13 cellular contexts compared by ENCODE assay signal in genomic region chr20:61566691-61567090, GRCh38.
A peak's percentile ranks its signal among the peaks of the same experiment; 100 is the strongest.
DNase-seq lines count a peak whose midpoint lies in the region; ATAC-seq and TF ChIP-seq lines count a peak whose summit lies in the region.
"Had no signal": no experiment of that assay in that cellular context is flagged by ENCODE, and none has a peak within 500 bp of the region (broad histone marks: within the 10 kb centered on the region; RNA-seq: fewer than 3 reads in every experiment).

No MANE protein-coding gene starts in this region.

- H3K9ac ChIP-seq in HUES48 (ENCODE audit: low read depth, low read length) (no peak overlapping the region), iPS-20b (ENCODE audit: low read depth, low read length) (peak overlapping the region; percentile 40; the same call in 1 of the 2 replicates), neuronal stem cell (ENCODE audit: low read depth, low read length, poor library complexity) (no peak overlapping the region)

- H3K79me1 ChIP-seq in neuronal stem cell (ENCODE audit: low read depth, low read length), result no peaks in the 10 kb centered on the region

- H3K36me3 ChIP-seq in HUES48 (ENCODE audit: control insufficient read depth, insufficient read depth, low read length) (no peaks in the 10 kb centered on the region), iPS-20b (ENCODE audit: insufficient read depth, low read depth, low read length) (no peaks in the 10 kb centered on the region), neuronal stem cell (replicated peaks in 1 of 2; ENCODE audit: control insufficient read depth in 2 of 2, insufficient read depth in 2 of 2, low read length in 2 of 2) (no peaks in the 10 kb centered on the region), SJCRH30 (no peaks in the 10 kb centered on the region)
- H3K36me3 ChIP-seq: BE2C had no signal

- no peak overlapping the region for H2AFZ ChIP-seq in neuronal stem cell (ENCODE audit: low read length)

- no peak overlapping the region for H3K4ac ChIP-seq in neuronal stem cell (ENCODE audit: low read length)

- H4K91ac ChIP-seq in neuronal stem cell (ENCODE audit: low read depth, low read length, poor library complexity), result no peak overlapping the region

- H2AK5ac ChIP-seq in neuronal stem cell (ENCODE audit: low read depth, low read length), result no peak overlapping the region

- H2BK12ac ChIP-seq in neuronal stem cell (ENCODE audit: low read length), result no peak overlapping the region

- DNase-seq in neuronal stem cell (ENCODE audit: low spot score), result no peak
- DNase-seq in SJCRH30, result no peak
- DNase-seq: BE2C; CD4-positive, alpha-beta memory T cell; DND-41; GDM1 had no signal

- H2BK5ac ChIP-seq in neuronal stem cell (ENCODE audit: low read length), result no peak overlapping the region

- H3K9me3 ChIP-seq in HUES48 (ENCODE audit: control insufficient read depth, insufficient read depth, low read length), result no peaks in the 10 kb centered on the region
- H3K9me3 ChIP-seq in iPS-20b (ENCODE audit: insufficient read depth, low read depth, low read length), result no peaks in the 10 kb centered on the region
- H3K9me3 ChIP-seq in neuronal stem cell (replicated peaks in 1 of 2; ENCODE audit: control insufficient read depth in 2 of 2, insufficient read depth in 1 of 2, low read depth in 1 of 2, low read length in 2 of 2), result peaks cover 0 to 4% of the 10 kb centered on the region in 2 donors
- H3K9me3 ChIP-seq in SJCRH30 (replicated peaks), result no peaks in the 10 kb centered on the region
- H3K9me3 ChIP-seq: A549, BE2C had no signal

- no peak overlapping the region for H2BK120ac ChIP-seq in neuronal stem cell (ENCODE audit: low read depth, low read length)

- H2BK15ac ChIP-seq in neuronal stem cell (ENCODE audit: low read length), result no peak overlapping the region

- ATAC-seq in GM21786 (IDR thresholded peaks at IDR 0.05; ENCODE audit: unreplicated experiment), result no peak
- no peak for ATAC-seq in SK-N-SH treated with all-trans-retinoic acid at 6 μM for 48 hours
- ATAC-seq: A549, K562 had no signal

- whole genome bisulfite sequencing in neuronal stem cell (ENCODE audit: extremely low coverage in 2 of 2, insufficient read length in 2 of 2, insufficient replicate concordance in 1 of 2), 2 donors, result no CpG with 5 or more reads among the region's 22 CpGs

- 0 out of 2 replicates have a peak, but pooled peaks cover 3% of the 10 kb centered on the region for H3K27me3 ChIP-seq in HUES48 (ENCODE audit: control insufficient read depth, insufficient read depth, low read length)
- H3K27me3 ChIP-seq in iPS-20b (ENCODE audit: insufficient read depth, low read length), result peaks cover 25% of the 10 kb centered on the region
- H3K27me3 ChIP-seq in neuronal stem cell (ENCODE audit: control insufficient read depth in 3 of 3, insufficient read depth in 3 of 3, low read depth in 1 of 3, low read length in 3 of 3), result no peaks in the 10 kb centered on the region
- H3K27me3 ChIP-seq in SJCRH30, result peaks cover 12% of the 10 kb centered on the region; the same call in 1 of the 2 replicates
- H3K27me3 ChIP-seq: BE2C had no signal

- H3K4me1 ChIP-seq in HUES48 (ENCODE audit: control insufficient read depth, insufficient read depth, low read length) (peaks cover 15% of the 10 kb centered on the region), iPS-20b (ENCODE audit: insufficient read depth, low read length) (peaks cover 15% of the 10 kb centered on the region), neuronal stem cell (ENCODE audit: control insufficient read depth in 2 of 2, insufficient read depth in 1 of 2, low read depth in 1 of 2, low read length in 2 of 2) (peaks cover 31 to 33% of the 10 kb centered on the region in 2 donors), SJCRH30 (no peaks in the 10 kb centered on the region)
- H3K4me1 ChIP-seq: A549, BE2C had no signal

- no peak overlapping the region for H3K4me3 ChIP-seq in HUES48 (ENCODE audit: low read depth, low read length)
- peak overlapping the region; percentile 36; the same call in 1 of the 2 replicates for H3K4me3 ChIP-seq in iPS-20b (ENCODE audit: low read length)
- H3K4me3 ChIP-seq in neuronal stem cell (ENCODE audit: low read length in 2 of 2), result no peak overlapping the region
- no peak overlapping the region for H3K4me3 ChIP-seq in SJCRH30
- H3K4me3 ChIP-seq: A549, K562 had no signal

- peak overlapping the region; percentile 31 for H3K18ac ChIP-seq in neuronal stem cell (ENCODE audit: low read length)

- H3K23ac ChIP-seq in neuronal stem cell (ENCODE audit: low read depth, low read length, poor library complexity), result peak overlapping the region; percentile 4

- H3K27ac ChIP-seq in HUES48 (ENCODE audit: low read depth, low read length) (peak overlapping the region; percentile 42), iPS-20b (ENCODE audit: low read length) (no peak overlapping the region), neuronal stem cell (replicated peaks; ENCODE audit: low read length) (no peak overlapping the region), SJCRH30 (no peak overlapping the region)
- H3K27ac ChIP-seq: A549, C4-2B had no signal

- no peak overlapping the region for H4K8ac ChIP-seq in neuronal stem cell (ENCODE audit: low read depth, low read length)

- no peak overlapping the region for H3K14ac ChIP-seq in neuronal stem cell (ENCODE audit: low read length)

- H3K4me2 ChIP-seq in neuronal stem cell (ENCODE audit: insufficient read depth, low read length, poor library complexity, severe bottlenecking), result no peak overlapping the region
- H3K4me2 ChIP-seq: A549 had no signal

TF ChIP-seq in SK-N-SH treated with all-trans-retinoic acid at 6 μM for 48 hours, 23 proteins besides CTCF, POLR2A, EP300 and RAD21 (continues in another document):
- TF ChIP-seq PATZ1 (CRISPR knock-in tag; IDR thresholded peaks at IDR 0.05; ENCODE audit: borderline replicate concordance) (no peak), ESRRG (CRISPR knock-in tag; IDR thresholded peaks at IDR 0.05) (no peak), CREB5 (CRISPR knock-in tag; IDR thresholded peaks at IDR 0.05; ENCODE audit: low read depth) (no peak), ZC3H10 (CRISPR knock-in tag; IDR thresholded peaks at IDR 0.05) (no peak), CSDC2 (CRISPR knock-in tag; IDR thresholded peaks at IDR 0.05) (no peak), TSHZ2 (CRISPR knock-in tag; IDR thresholded peaks at IDR 0.05) (no peak), ISL1 (CRISPR knock-in tag; IDR thresholded peaks at IDR 0.05) (no peak)
